In the genomic region with DNA sequence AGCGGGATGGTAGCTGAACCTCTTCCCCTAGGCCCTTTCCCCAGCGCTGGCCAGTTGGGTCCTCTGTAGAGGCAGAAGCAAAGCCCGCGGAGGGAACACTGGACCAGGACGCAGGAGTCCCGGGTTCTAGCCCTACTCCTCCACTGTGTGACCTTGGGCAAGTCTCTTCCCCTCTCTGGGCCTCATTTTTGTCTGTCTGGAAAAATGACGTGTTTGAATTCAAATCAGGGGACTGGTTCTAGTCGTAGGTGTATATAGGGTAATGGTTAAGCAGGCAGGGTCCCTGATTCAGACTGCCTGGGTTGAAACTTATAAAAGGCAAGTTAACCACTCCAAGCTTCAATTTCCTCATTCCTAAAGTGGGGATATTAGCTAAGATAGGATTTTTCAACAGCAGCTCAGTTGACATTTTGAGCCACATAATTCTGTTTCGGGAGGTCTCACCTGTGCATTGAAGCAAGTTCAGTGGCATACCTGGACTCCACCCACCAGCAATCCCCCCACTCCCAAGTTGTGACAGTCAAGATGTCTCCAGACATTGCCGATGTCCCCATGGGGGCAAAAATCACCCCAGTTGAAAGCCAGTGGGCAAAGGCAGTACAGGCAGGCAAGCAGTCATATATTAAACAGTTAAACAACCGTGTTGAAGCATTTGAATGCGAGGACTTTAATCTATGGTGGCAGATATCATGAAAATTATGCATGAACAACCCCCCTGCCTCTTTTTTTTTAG, we compare ENCODE assay signal across 8 cellular contexts. TPM values are rescaled to one million over a fixed set of nuclear protein-coding genes. Genes with fewer than 3 reads are reported as not detected.
A peak's percentile ranks its signal among the peaks of the same experiment; 100 is the strongest.
DNase-seq lines count a peak whose midpoint lies in the region; ATAC-seq, FAIRE-seq and TF ChIP-seq lines count a peak whose summit lies in the region.

No MANE protein-coding gene starts in this region.

- peaks cover 0 to 3% (median 0%) of the 10 kb centered on the region in 8 donors for H3K9me3 Mint-ChIP-seq in CD4-positive, alpha-beta memory T cell

- H3K36me3 ChIP-seq in CD4-positive, alpha-beta memory T cell (ENCODE audit: insufficient read depth, low read length), result no peaks in the 10 kb centered on the region
- H3K36me3 ChIP-seq in MM.1S (replicated peaks; ENCODE audit: insufficient read depth, low read length), result no peaks in the 10 kb centered on the region
- peaks cover 4% of the 10 kb centered on the region for H3K36me3 ChIP-seq in bronchial epithelial cell (ENCODE audit: control insufficient read depth, insufficient read depth, low read length)
- H3K36me3 ChIP-seq in mucosa of rectum (ENCODE audit: control insufficient read depth in 2 of 2, insufficient read depth in 2 of 2, low read length in 2 of 2), result peaks cover 6% of the 10 kb centered on the region in 2 donors

- ATAC-seq in left lobe of liver, result no peak
- no peak for ATAC-seq in GM18868 (IDR thresholded peaks at IDR 0.05; ENCODE audit: unreplicated experiment)
- no peak for ATAC-seq in HG03139 (IDR thresholded peaks at IDR 0.05; ENCODE audit: unreplicated experiment)

- no peak overlapping the region for H2AFZ ChIP-seq in MM.1S (ENCODE audit: low read length)

- CTCF ChIA-PET in CD4-positive, alpha-beta memory T cell (lab: Charles Lee; ENCODE audit: partially characterized antibody), result interaction anchor here (1.0 to 2.8 kb wide), 8 partner anchors 10 to 49 kb away, joined by 3 to 17 read pairs (median 4); no protein-coding TSS in a partner anchor

- H3K9me3 ChIP-seq in CD4-positive, alpha-beta memory T cell (ENCODE audit: control insufficient read depth in 1 of 2, low read length in 2 of 2), result no peaks in the 10 kb centered on the region
- H3K9me3 ChIP-seq in MM.1S (replicated peaks; ENCODE audit: insufficient read depth, low read length), result no peaks in the 10 kb centered on the region
- H3K9me3 ChIP-seq in mucosa of rectum (ENCODE audit: control insufficient read depth in 2 of 2, low read length in 2 of 2), result no peaks in the 10 kb centered on the region

- H3K27ac ChIP-seq in CD4-positive, alpha-beta memory T cell (ENCODE audit: low read depth, low read length), result peak overlapping the region; percentile 70
- H3K27ac ChIP-seq in MM.1S (ENCODE audit: low read length) (peak overlapping the region; percentile 59; the same call in 1 of the 2 replicates), mucosa of rectum (ENCODE audit: low read depth in 2 of 2, low read length in 2 of 2) (peak overlapping the region; percentile 96 to 97)

- H3K4me3 Mint-ChIP-seq in CD4-positive, alpha-beta memory T cell, result peak overlapping the region; percentile 92 to 95 (median 94)

- no peaks in the 10 kb centered on the region for H4K20me1 ChIP-seq in MM.1S (ENCODE audit: insufficient read depth, low read length)

- peaks cover under 1 to 7% of the 10 kb centered on the region in 2 donors for H3K36me3 Mint-ChIP-seq in CD4-positive, alpha-beta memory T cell

- no peaks in the 10 kb centered on the region for H3K9me2 ChIP-seq in MM.1S (replicated peaks; ENCODE audit: insufficient read depth, low read length)

- intact Hi-C loops in CD4-positive, alpha-beta memory T cell (cut with micrococcal nuclease), result loop anchor here (1.0 kb wide), 6 partner anchors 11 to 243 kb away; a partner anchor contains a TSS

- POLR2A ChIA-PET in CD4-positive, alpha-beta memory T cell (lab: Charles Lee; ENCODE audit: partially characterized antibody), result interaction anchor here (1.0 to 8.4 kb wide), 10 partner anchors 7 to 316 kb away, joined by 3 to 84 read pairs (median 8); a partner anchor contains a TSS

- H3F3A ChIP-seq in MM.1S (ENCODE audit: insufficient read depth, low read length), result peaks cover 9% of the 10 kb centered on the region; the same call in 1 of the 2 replicates

- peaks cover 37% of the 10 kb centered on the region for H3K4me1 ChIP-seq in CD4-positive, alpha-beta memory T cell (ENCODE audit: insufficient read depth, low read length)
- H3K4me1 ChIP-seq in MM.1S (ENCODE audit: low read length), result no peaks in the 10 kb centered on the region
- peaks cover 17 to 25% of the 10 kb centered on the region in 2 donors for H3K4me1 ChIP-seq in mucosa of rectum (ENCODE audit: control insufficient read depth in 2 of 2, insufficient read depth in 2 of 2, low read length in 2 of 2)

- H3K4me2 ChIP-seq in MM.1S (ENCODE audit: low read depth, low read length), result peak overlapping the region; percentile 89

- DNase-seq in CD4-positive, alpha-beta memory T cell, result peak in 4 of 5 donors; percentile 16 to 58 (median 24)
- no peak for DNase-seq in MM.1S
- DNase-seq in bronchial epithelial cell (ENCODE audit: low read depth), result no peak
- no peak for DNase-seq in left lobe of liver (ENCODE audit: low spot score)
- DNase-seq in NCI-H1436 (lab: John Stamatoyannopoulos, UW), result no peak

- no peaks in the 10 kb centered on the region for H3K27me3 Mint-ChIP-seq in CD4-positive, alpha-beta memory T cell

- H3K9ac ChIP-seq in MM.1S (ENCODE audit: low read length) (peak overlapping the region; percentile 80), mucosa of rectum (ENCODE audit: low read depth in 1 of 2, low read length in 2 of 2) (peak overlapping the region; percentile 97 to 99)

- peaks cover 23 to 43% (median 34%) of the 10 kb centered on the region in 4 donors for H3K4me1 Mint-ChIP-seq in CD4-positive, alpha-beta memory T cell

- H3K4me3 ChIP-seq in CD4-positive, alpha-beta memory T cell (ENCODE audit: low read length in 2 of 2), result peak overlapping the region; percentile 59 to 79
- peak overlapping the region; percentile 75 for H3K4me3 ChIP-seq in MM.1S (ENCODE audit: low read length)
- H3K4me3 ChIP-seq in bronchial epithelial cell (ENCODE audit: low read depth, low read length), result peak overlapping the region; percentile 87
- H3K4me3 ChIP-seq in mucosa of rectum (ENCODE audit: low read length in 2 of 2), result peak overlapping the region; percentile 92 to 99

- FAIRE-seq in bronchial epithelial cell (lab: Jason Lieb, UNC), result no peak

- TF ChIP-seq CTCF in MM.1S (IDR thresholded peaks at IDR 0.05; ENCODE audit: low read length) (no peak), bronchial epithelial cell (IDR thresholded peaks at IDR 0.05; ENCODE audit: insufficient read depth, low read length, severe bottlenecking) (no peak)

- H3K27me3 ChIP-seq in CD4-positive, alpha-beta memory T cell (ENCODE audit: insufficient read depth, low read length), result no peaks in the 10 kb centered on the region
- H3K27me3 ChIP-seq in MM.1S (replicated peaks; ENCODE audit: insufficient read depth, low read length) (no peaks in the 10 kb centered on the region), bronchial epithelial cell (ENCODE audit: control insufficient read depth, insufficient read depth, low read length) (no peaks in the 10 kb centered on the region), mucosa of rectum (ENCODE audit: control insufficient read depth in 2 of 2, insufficient read depth in 2 of 2, low read length in 2 of 2) (no peaks in the 10 kb centered on the region)

- H3K27ac Mint-ChIP-seq in CD4-positive, alpha-beta memory T cell, result peak overlapping the region; percentile 85 to 97 (median 93)

- peaks cover 19% of the 10 kb centered on the region for H3K79me2 ChIP-seq in MM.1S (ENCODE audit: low read length)

RNA-seq across cellular contexts. Expression of a gene that starts 0.9 kb away (rescaled TPM):
- 10 to 100 TPM; 79.8 to 94.2 TPM for total RNA-seq in CD4-positive, alpha-beta memory T cell
- polyA plus RNA-seq in CD4-positive, alpha-beta memory T cell, result 10 to 100 TPM in 1 of 2 donors, 1 to 10 TPM in 1; 8.5 to 19.9 TPM
- total RNA-seq in bronchial epithelial cell (9.0 and 11.3 TPM in 2 replicates), left lobe of liver (33.1 TPM)

RNA-seq across cellular contexts. Expression of a gene that starts 36.6 kb away (rescaled TPM):
- total RNA-seq in CD4-positive, alpha-beta memory T cell, result 10 to 100 TPM; 12.8 to 14.2 TPM
- 10 to 100 TPM; 19.4 to 25.9 TPM for polyA plus RNA-seq in CD4-positive, alpha-beta memory T cell
- total RNA-seq in bronchial epithelial cell (14.6 and 17.6 TPM in 2 replicates), left lobe of liver (28.4 TPM)

RNA-seq across cellular contexts. Expression of a gene that starts 36.9 kb away (rescaled TPM):
- 10 to 100 TPM; 64.9 to 69.4 TPM for total RNA-seq in CD4-positive, alpha-beta memory T cell
- 10 to 100 TPM in 1 of 2 donors, 1 to 10 TPM in 1; 9.9 to 39.7 TPM for polyA plus RNA-seq in CD4-positive, alpha-beta memory T cell
- total RNA-seq in bronchial epithelial cell, result 31.4 and 40.5 TPM in 2 replicates
- total RNA-seq in left lobe of liver, result 33.5 TPM

Comparison
In these comparisons a context has a peak if more than half of its experiments do, and no peak if none do; other contexts are left out.
1. DNase-seq: peak in CD4-positive, alpha-beta memory T cell (4 of 5); none in MM.1S (single experiment), bronchial epithelial cell (single experiment), left lobe of liver (single experiment) and NCI-H1436 (single experiment).
2. Peak in every context shown above with its lines, with median percentiles within 50 percentile points of each other: H3K27ac ChIP-seq and H3K4me3 ChIP-seq.